11 cellular contexts compared by ENCODE assay signal in genomic region chr14:68817513-68818212, GRCh38. TPM values are rescaled to one million over a fixed set of nuclear protein-coding genes. Genes with fewer than 3 reads are reported as not detected.
DNase-seq lines count a peak whose midpoint lies in the region; ATAC-seq and TF ChIP-seq lines count a peak whose summit lies in the region.
"Had no signal": no experiment of that assay in that cellular context is flagged by ENCODE, and none has a peak within 500 bp of the region (broad histone marks: within the 10 kb centered on the region; RNA-seq: fewer than 3 reads in every experiment).

No MANE protein-coding gene starts in this region.

- H3K27ac ChIP-seq in muscle layer of duodenum (ENCODE audit: low read length): peak overlapping the region; percentile 68
- H3K27ac ChIP-seq in upper lobe of right lung: peak overlapping the region; percentile 100
- no peak overlapping the region for H3K27ac ChIP-seq in brain microvascular endothelial cell

- H3K27me3 ChIP-seq in muscle layer of duodenum (ENCODE audit: low read depth, low read length) (no peaks in the 10 kb centered on the region), upper lobe of right lung (no peaks in the 10 kb centered on the region), brain microvascular endothelial cell (replicated peaks) (no peaks in the 10 kb centered on the region)
- H3K27me3 ChIP-seq: colonic mucosa had no signal

- H3K4me3 ChIP-seq in muscle layer of duodenum (ENCODE audit: low read depth in 1 of 2, low read length in 2 of 2) (no peak overlapping the region), upper lobe of right lung (no peak overlapping the region), brain microvascular endothelial cell (ENCODE audit: low read depth, low read length) (no peak overlapping the region)
- H3K4me3 ChIP-seq: colonic mucosa had no signal

- H3K36me3 ChIP-seq in muscle layer of duodenum (ENCODE audit: control insufficient read depth in 1 of 2, insufficient read depth in 2 of 2, low read length in 2 of 2): no peaks in the 10 kb centered on the region
- H3K36me3 ChIP-seq in upper lobe of right lung: no peaks in the 10 kb centered on the region
- no peaks in the 10 kb centered on the region for H3K36me3 ChIP-seq in brain microvascular endothelial cell (replicated peaks)
- H3K36me3 ChIP-seq: colonic mucosa had no signal

- H3K4me1 ChIP-seq in muscle layer of duodenum (ENCODE audit: control insufficient read depth in 1 of 2, insufficient read depth in 2 of 2, low read length in 2 of 2): peaks cover 26 to 31% of the 10 kb centered on the region in 2 donors
- H3K4me1 ChIP-seq in upper lobe of right lung: peaks cover 46% of the 10 kb centered on the region

- no peaks in the 10 kb centered on the region for H3K36me3 Mint-ChIP-seq in activated T-cell treated with anti-CD3 and anti-CD28 coated beads, Interleukin-2, amount 50 U/mL, for 4 hours (ENCODE audit: insufficient read depth)
- peaks cover 1% of the 10 kb centered on the region for H3K36me3 Mint-ChIP-seq in activated naive CD8-positive, alpha-beta T cell treated with anti-CD3 and anti-CD28 coated beads, Interleukin-2, amount 10 ng/mL, durations not matched to agents 7 days and 5 days

- no peaks in the 10 kb centered on the region for H3K9me3 ChIP-seq in muscle layer of duodenum (ENCODE audit: control insufficient read depth in 1 of 2, low read length in 2 of 2)
- H3K9me3 ChIP-seq in upper lobe of right lung: no peaks in the 10 kb centered on the region
- H3K9me3 ChIP-seq: colonic mucosa had no signal

- peak overlapping the region; percentile 63 for H3K4me3 Mint-ChIP-seq in activated T-cell treated with anti-CD3 and anti-CD28 coated beads, Interleukin-2, amount 50 U/mL, for 4 hours
- no peak overlapping the region for H3K4me3 Mint-ChIP-seq in activated naive CD8-positive, alpha-beta T cell treated with anti-CD3 and anti-CD28 coated beads, Interleukin-2, amount 10 ng/mL, durations not matched to agents 7 days and 5 days

- H3K9me3 Mint-ChIP-seq in activated T-cell treated with anti-CD3 and anti-CD28 coated beads, Interleukin-2, amount 50 U/mL, for 4 hours: no peaks in the 10 kb centered on the region
- H3K9me3 Mint-ChIP-seq in activated naive CD8-positive, alpha-beta T cell treated with anti-CD3 and anti-CD28 coated beads, Interleukin-2, amount 10 ng/mL, durations not matched to agents 7 days and 5 days: no peaks in the 10 kb centered on the region

- ATAC-seq in activated T-cell treated with anti-CD3 and anti-CD28 coated beads, Interleukin-2, amount 50 U/mL, for 4 hours: no peak
- no peak for ATAC-seq in activated naive CD8-positive, alpha-beta T cell treated with anti-CD3 and anti-CD28 coated beads, Interleukin-2, amount 10 ng/mL, durations not matched to agents 7 days and 5 days (ENCODE audit: low read depth)
- no peak for ATAC-seq in upper lobe of right lung
- no peak for ATAC-seq in GM18873 (IDR thresholded peaks at IDR 0.05; ENCODE audit: low FRiP score, unreplicated experiment)

- in situ Hi-C loops in brain microvascular endothelial cell (cut with HindIII; ENCODE audit: low pct_ligation_motif_present, low sequenced_read_pairs): loop anchor here (25.0 kb wide), 1 partner anchor 880 kb away; no protein-coding TSS in a partner anchor

- peak overlapping the region; percentile 46 for H3K27ac Mint-ChIP-seq in activated naive CD8-positive, alpha-beta T cell treated with anti-CD3 and anti-CD28 coated beads, Interleukin-2, amount 10 ng/mL, durations not matched to agents 7 days and 5 days

- no peak for DNase-seq in activated T-cell treated with anti-CD3 and anti-CD28 coated beads, Interleukin-2, amount 50 U/mL, for 4 hours
- no peak for DNase-seq in activated T-cell treated with anti-CD3 and anti-CD28 coated beads for 4 hours
- DNase-seq in activated naive CD8-positive, alpha-beta T cell treated with anti-CD3 and anti-CD28 coated beads, Interleukin-2, amount 10 ng/mL, durations not matched to agents 7 days and 5 days: no peak
- no peak for DNase-seq in upper lobe of right lung
- no peak for DNase-seq in hypothalamus (lab: John Stamatoyannopoulos, UW)
- DNase-seq in brain microvascular endothelial cell: no peak
- DNase-seq: colonic mucosa, foreskin melanocyte, GF-D8 had no signal

- intact Hi-C loops in upper lobe of right lung (cut with DNase I): loop anchor here (10.0 kb wide), 1 partner anchor 573 kb away; no protein-coding TSS in a partner anchor

- no peaks in the 10 kb centered on the region for H3K27me3 Mint-ChIP-seq in activated T-cell treated with anti-CD3 and anti-CD28 coated beads, Interleukin-2, amount 50 U/mL, for 4 hours (ENCODE audit: low read depth)
- H3K27me3 Mint-ChIP-seq in activated naive CD8-positive, alpha-beta T cell treated with anti-CD3 and anti-CD28 coated beads, Interleukin-2, amount 10 ng/mL, durations not matched to agents 7 days and 5 days: no peaks in the 10 kb centered on the region

- POLR2A ChIA-PET in activated naive CD8-positive, alpha-beta T cell treated with anti-CD3 and anti-CD28 coated beads, Interleukin-2, amount 10 ng/mL, durations not matched to agents 7 days and 5 days (lab: Charles Lee): interaction anchor here (4.4 to 10.7 kb wide), 3 partner anchors 22 to 36 kb away, joined by 59 to 295 read pairs (median 135); partner anchors contain the start of gene ZFP36L1

- TF ChIP-seq CTCF in upper lobe of right lung (IDR thresholded peaks at IDR 0.05) (no peak), brain microvascular endothelial cell (IDR thresholded peaks at IDR 0.05; ENCODE audit: low read depth, low read length, missing control alignments) (no peak)

- peaks cover 77% of the 10 kb centered on the region for H3K4me1 Mint-ChIP-seq in activated T-cell treated with anti-CD3 and anti-CD28 coated beads, Interleukin-2, amount 50 U/mL, for 4 hours (ENCODE audit: low read depth)
- peaks cover 52% of the 10 kb centered on the region for H3K4me1 Mint-ChIP-seq in activated naive CD8-positive, alpha-beta T cell treated with anti-CD3 and anti-CD28 coated beads, Interleukin-2, amount 10 ng/mL, durations not matched to agents 7 days and 5 days

RNA-seq across cellular contexts. Expression of gene ZFP36L1, which starts 24.8 kb away (rescaled TPM):
- 100 to 1,000 TPM; 179 to 242 (median 210) TPM for total RNA-seq in activated T-cell treated with anti-CD3 and anti-CD28 coated beads, Interleukin-2, amount 50 U/mL, for 4 hours
- total RNA-seq in activated naive CD8-positive, alpha-beta T cell treated with anti-CD3 and anti-CD28 coated beads, Interleukin-2, amount 10 ng/mL, durations not matched to agents 7 days and 5 days: 100 to 1,000 TPM; 114 to 130 TPM
- total RNA-seq in upper lobe of right lung: 187 TPM
